20 cellular contexts compared by ENCODE assay signal in genomic region chr16:47175152-47175551, GRCh38.
"Had no signal": no experiment of that assay in that cellular context is flagged by ENCODE, and none has a peak within 500 bp of the region (broad histone marks: within the 10 kb centered on the region; RNA-seq: fewer than 3 reads in every experiment).

No MANE protein-coding gene starts in this region.

- H3K36me3 ChIP-seq: MG63 had no signal

- FAIRE-seq: HepG2 had no signal

- H3K27ac ChIP-seq: RWPE1 had no signal

- H3K4me3 ChIP-seq: MG63 had no signal

- DNase-seq: IMR-90, Karpas-422, KG1, MG63, NCI-H1092, NCI-H1105 treated with DMSO at 0.1 percent for 48 hours, NCI-H1417 treated with DMSO at 0.1 percent for 48 hours, NCI-H146, NCI-H1694 treated with DMSO at 0.1 percent for 48 hours, NCI-H1930, NCI-H2081, NCI-H2107, NCI-H2227 treated with DMSO at 0.1 percent for 48 hours, NCI-H524, NCI-H526 treated with DMSO at 0.1 percent for 48 hours, NCI-H748 treated with DMSO at 0.1 percent for 48 hours, SHP77, SK-N-SH had no signal

- ATAC-seq: HepG2 had no signal

- H3K9me3 ChIP-seq: MG63, SK-N-SH had no signal

- H3K9ac ChIP-seq: SK-N-SH had no signal
